8 cellular contexts compared by ENCODE assay signal in the genomic region with DNA sequence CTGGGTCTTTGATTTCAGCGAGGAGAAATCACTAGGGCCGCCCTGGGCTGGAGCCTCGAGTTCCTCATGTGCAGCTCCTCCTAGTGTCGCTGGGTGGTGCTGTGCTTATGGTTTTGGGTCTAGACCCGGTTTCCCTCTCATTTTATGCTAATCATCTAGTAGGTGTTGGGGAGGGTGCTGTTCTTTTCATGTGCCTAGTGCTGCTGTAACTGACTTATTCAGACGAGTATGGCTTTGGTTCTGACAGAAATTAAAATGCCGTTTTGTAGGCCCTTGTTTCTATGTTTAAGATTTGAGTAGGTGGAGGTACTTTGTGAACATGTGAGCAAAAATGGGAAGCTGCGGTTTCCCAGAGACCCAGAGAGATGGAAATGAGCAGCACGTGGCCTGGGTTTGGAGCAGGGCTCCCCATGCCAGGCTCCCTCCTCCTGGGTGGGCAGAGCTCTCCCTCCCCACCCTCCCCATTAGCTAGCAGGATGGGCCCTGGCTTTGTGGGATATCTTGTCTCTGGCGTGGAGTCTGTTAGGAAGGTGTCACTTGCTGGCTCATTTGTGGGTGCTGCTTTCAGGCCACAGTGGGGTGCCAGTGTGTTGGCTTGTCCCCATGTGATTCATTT.
A peak's percentile ranks its signal among the peaks of the same experiment; 100 is the strongest.
DNase-seq lines count a peak whose midpoint lies in the region; ATAC-seq and TF ChIP-seq lines count a peak whose summit lies in the region.

No MANE protein-coding gene starts in this region.

- H3K9ac ChIP-seq in NT2/D1 (ENCODE audit: insufficient read length, low read depth): no peak overlapping the region

- DNase-seq in Daoy (ENCODE audit: low read depth) (peak; percentile 79), HS-27A (ENCODE audit: low read depth) (peak; percentile 24), NT2/D1 (ENCODE audit: low read depth, low spot score) (peak; percentile 58), fibroblast of villous mesenchyme (ENCODE audit: low read depth) (peak; percentile 68), occipital lobe (lab: John Stamatoyannopoulos, UW) (peak; percentile 49), HuH-7.5 (ENCODE audit: low spot score) (no peak)

- no peaks in the 10 kb centered on the region for H3K9me3 ChIP-seq in NT2/D1 (ENCODE audit: insufficient read depth, low read length)

- H3K4me1 Mint-ChIP-seq in activated T-helper 17 cell treated with anti-CD3 and anti-CD28 coated beads, Interleukin-2, amount 50 U/mL, for 72 hours: peaks cover 25% of the 10 kb centered on the region

- H3K27me3 ChIP-seq in NT2/D1 (ENCODE audit: insufficient read depth, insufficient read length): no peaks in the 10 kb centered on the region

- H3K9me3 Mint-ChIP-seq in activated T-helper 17 cell treated with anti-CD3 and anti-CD28 coated beads, Interleukin-2, amount 50 U/mL, for 72 hours: no peaks in the 10 kb centered on the region

- peak; percentile 94 for TF ChIP-seq CTCF in fibroblast of villous mesenchyme (IDR thresholded peaks at IDR 0.05; ENCODE audit: insufficient read depth, low read depth, low read length)

- peaks cover 76% of the 10 kb centered on the region for H3K36me3 Mint-ChIP-seq in activated T-helper 17 cell treated with anti-CD3 and anti-CD28 coated beads, Interleukin-2, amount 50 U/mL, for 72 hours (ENCODE audit: low read depth)

- H3K4me1 ChIP-seq in NT2/D1 (ENCODE audit: insufficient read depth, insufficient read length): peaks cover 4% of the 10 kb centered on the region

- peak overlapping the region; percentile 77 for H3K27ac Mint-ChIP-seq in activated T-helper 17 cell treated with anti-CD3 and anti-CD28 coated beads, Interleukin-2, amount 50 U/mL, for 72 hours

- ATAC-seq in GM21447 (IDR thresholded peaks at IDR 0.05; ENCODE audit: unreplicated experiment): peak; percentile 85
- peak; percentile 78 for ATAC-seq in activated T-helper 17 cell treated with anti-CD3 and anti-CD28 coated beads, Interleukin-2, amount 50 U/mL, for 72 hours (replicated peaks)

- peak overlapping the region; percentile 66 for H3K4me3 Mint-ChIP-seq in activated T-helper 17 cell treated with anti-CD3 and anti-CD28 coated beads, Interleukin-2, amount 50 U/mL, for 72 hours

- H3K4me3 ChIP-seq in NT2/D1 (ENCODE audit: insufficient read length, low read depth) (no peak overlapping the region), fibroblast of villous mesenchyme (ENCODE audit: low read depth, low read length) (no peak overlapping the region)

- peaks cover 9% of the 10 kb centered on the region for H3K36me3 ChIP-seq in NT2/D1 (ENCODE audit: insufficient read depth, insufficient read length, low read length)

- H3K27me3 Mint-ChIP-seq in activated T-helper 17 cell treated with anti-CD3 and anti-CD28 coated beads, Interleukin-2, amount 50 U/mL, for 72 hours: no peaks in the 10 kb centered on the region
